Comparison of ENCODE assay signal across 23 cellular contexts in genomic region chr5:170474489-170475266, GRCh38. TPM values are rescaled to one million over a fixed set of nuclear protein-coding genes. Genes with fewer than 3 reads are reported as not detected.
"Had no signal": no experiment of that assay in that cellular context is flagged by ENCODE, and none has a peak within 500 bp of the region (broad histone marks: within the 10 kb centered on the region; RNA-seq: fewer than 3 reads in every experiment).

No MANE protein-coding gene starts in this region.

- DNase-seq: activated CD4-positive, alpha-beta T cell treated with anti-CD3 and anti-CD28 coated beads, Interleukin-2, amount 50 U/mL, for 4 hours; activated effector memory CD4-positive, alpha-beta T cell treated with anti-CD3 and anti-CD28 coated beads, Interleukin-2, amount 50 U/mL, for 16 hours; activated naive CD4-positive, alpha-beta T cell treated with anti-CD3 and anti-CD28 coated beads, Interleukin-2, amount 10 ng/mL, durations not matched to agents 7 days and 5 days; activated T-cell treated with anti-CD3 and anti-CD28 coated beads, Interleukin-2, amount 50 U/mL, for 72 hours; cortex of kidney; foreskin fibroblast; heart right ventricle; left colon; mucosa of descending colon; occipital lobe; posterior cingulate gyrus; stimulated activated CD4-positive, alpha-beta T cell treated with anti-CD3 and anti-CD28 coated beads, Interleukin-4, amount 100 ng/mL, for 24 hours; stimulated activated naive CD4-positive, alpha-beta T cell treated with Interleukin-2 at 50 U/mL for 16 hours; T-cell; upper lobe of left lung had no signal

- H3K4me1 ChIP-seq: upper lobe of left lung had no signal

- H3K4me3 ChIP-seq: heart right ventricle, mucosa of descending colon, upper lobe of left lung had no signal

- H3K27me3 ChIP-seq: upper lobe of left lung had no signal

- ATAC-seq: activated T-cell treated with anti-CD3 and anti-CD28 coated beads, Interleukin-2, amount 50 U/mL, for 72 hours; left colon; mucosa of descending colon; T-cell had no signal

- H3K9me3 Mint-ChIP-seq: activated naive CD4-positive, alpha-beta T cell treated with anti-CD3 and anti-CD28 coated beads, Interleukin-2, amount 10 ng/mL, durations not matched to agents 7 days and 5 days; memory B cell; T-helper 2 cell treated with Interferon-gamma antibody and Interleukin-4, amounts not matched to agents 5 μg/mL and 100 μg/mL, for 36 hours had no signal

- H3K36me3 ChIP-seq: heart right ventricle, upper lobe of left lung had no signal

- H3K4me1 Mint-ChIP-seq: activated naive CD4-positive, alpha-beta T cell treated with anti-CD3 and anti-CD28 coated beads, Interleukin-2, amount 10 ng/mL, durations not matched to agents 7 days and 5 days; memory B cell; T-cell had no signal

- H3K36me3 Mint-ChIP-seq: activated naive CD4-positive, alpha-beta T cell treated with anti-CD3 and anti-CD28 coated beads, Interleukin-2, amount 10 ng/mL, durations not matched to agents 7 days and 5 days; memory B cell; T-cell had no signal

- H3K27ac Mint-ChIP-seq: activated naive CD4-positive, alpha-beta T cell treated with anti-CD3 and anti-CD28 coated beads, Interleukin-2, amount 10 ng/mL, durations not matched to agents 7 days and 5 days; activated T-cell treated with anti-CD3 and anti-CD28 coated beads, Interleukin-2, amount 50 U/mL, for 72 hours; memory B cell; T-cell; T-helper 2 cell treated with Interferon-gamma antibody and Interleukin-4, amounts not matched to agents 5 μg/mL and 100 μg/mL, for 36 hours had no signal

- H3K27ac ChIP-seq: upper lobe of left lung had no signal

- H3K9me3 ChIP-seq: heart right ventricle, mucosa of descending colon, upper lobe of left lung had no signal

- FAIRE-seq: bronchial epithelial cell, endometrium, keratinocyte, TTC549 had no signal

- H3K4me3 Mint-ChIP-seq: activated naive CD4-positive, alpha-beta T cell treated with anti-CD3 and anti-CD28 coated beads, Interleukin-2, amount 10 ng/mL, durations not matched to agents 7 days and 5 days; activated T-cell treated with anti-CD3 and anti-CD28 coated beads, Interleukin-2, amount 50 U/mL, for 72 hours; memory B cell; T-cell; T-helper 2 cell treated with Interferon-gamma antibody and Interleukin-4, amounts not matched to agents 5 μg/mL and 100 μg/mL, for 36 hours had no signal

RNA-seq across cellular contexts. Expression of gene KCNIP1, which starts 29.1 kb away (rescaled TPM):
- total RNA-seq: activated T-cell treated with anti-CD3 and anti-CD28 coated beads, Interleukin-2, amount 50 U/mL, for 72 hours; fibroblast of lung; lower leg skin; T-cell had no signal
- polyA plus RNA-seq: fibroblast of lung, keratinocyte had no signal
